In genomic region chr21:35461700-35462099, GRCh38 we compare ENCODE assay signal across 31 cellular contexts.
DNase-seq lines count a peak whose midpoint lies in the region; ATAC-seq, FAIRE-seq and TF ChIP-seq lines count a peak whose summit lies in the region.
"Had no signal": no experiment of that assay in that cellular context is flagged by ENCODE, and none has a peak within 500 bp of the region (broad histone marks: within the 10 kb centered on the region; RNA-seq: fewer than 3 reads in every experiment).

No MANE protein-coding gene starts in this region.

- FAIRE-seq in K562 (lab: Jason Lieb, UNC) = peak; percentile 67
- FAIRE-seq: GM12892, GM19239, HTR-8/SVneo had no signal

- CTCF ChIA-PET in IMR-90 (lab: Yijun Ruan, JAX) = no interaction called here
- CTCF ChIA-PET in K562 (lab: Yijun Ruan, JAX; ENCODE audit: low intra/inter-chr PET ratio) = no interaction called here
- CTCF ChIA-PET in activated CD4-positive, alpha-beta memory T cell treated with anti-CD3 and anti-CD28 coated beads for 36 hours (lab: Charles Lee) = no interaction called here

- H3K27ac Mint-ChIP-seq in activated CD4-positive, alpha-beta memory T cell treated with anti-CD3 and anti-CD28 coated beads for 36 hours = no peak overlapping the region
- H3K27ac Mint-ChIP-seq: CD14-positive monocyte; CD8-positive, alpha-beta memory T cell had no signal

- H2BK15ac ChIP-seq in IMR-90 (ENCODE audit: low read depth, low read length) = no peak overlapping the region

- H3K4me3 Mint-ChIP-seq in activated CD4-positive, alpha-beta memory T cell treated with anti-CD3 and anti-CD28 coated beads for 36 hours = no peak overlapping the region
- H3K4me3 Mint-ChIP-seq: CD14-positive monocyte; CD8-positive, alpha-beta memory T cell had no signal

- dilution Hi-C loops in IMR-90 (cut with HindIII; ENCODE audit: low sequenced_read_pairs, unreplicated experiment) = no loop called here

- TF ChIP-seq POLR2A in IMR-90 (IDR thresholded peaks at IDR 0.05; ENCODE audit: low read depth, low read length) (no peak), K562 (conservative IDR thresholded peaks at IDR 0.05) (no peak)

- no peaks in the 10 kb centered on the region for H3K9me1 ChIP-seq in IMR-90 (ENCODE audit: insufficient read depth, low read length)
- H3K9me1 ChIP-seq in K562 (ENCODE audit: control insufficient read depth, insufficient read depth, low read length) = no peaks in the 10 kb centered on the region

- peak overlapping the region; percentile 33 for H2AFZ ChIP-seq in DND-41 (ENCODE audit: low read depth, low read length)
- no peak overlapping the region for H2AFZ ChIP-seq in IMR-90 (replicated peaks; ENCODE audit: low read length, poor library complexity)
- H2AFZ ChIP-seq in K562 (ENCODE audit: low read depth, low read length) = peak overlapping the region; percentile 81
- peak overlapping the region; percentile 19 for H2AFZ ChIP-seq in smooth muscle cell (ENCODE audit: low read depth)

- H4K91ac ChIP-seq in IMR-90 (ENCODE audit: insufficient read depth, low read depth, low read length) = no peak overlapping the region

- WGBS in IMR-90 (ENCODE audit: extremely low coverage in 2 of 2, insufficient read length in 1 of 2), 2 experiments = no CpG with 5 or more reads among the region's 2 CpGs
- 13% methylated on average over 2 of the region's 2 CpGs for WGBS in K562 (ENCODE audit: insufficient coverage, low coverage, missing lambda C conversion rate)
- WGBS in smooth muscle cell (ENCODE audit: low lambda C conversion rate) = 97% methylated on average over 2 of the region's 2 CpGs

- H3K9me3 ChIP-seq in DND-41 (ENCODE audit: insufficient read depth, low read length, severe bottlenecking) (peaks cover 2% of the 10 kb centered on the region), IMR-90 (ENCODE audit: control insufficient read depth, insufficient read depth, low read length) (no peaks in the 10 kb centered on the region), K562 (replicated peaks; ENCODE audit: control insufficient read depth, insufficient read depth, low read depth, low read length) (no peaks in the 10 kb centered on the region), smooth muscle cell (replicated peaks; ENCODE audit: low read depth) (no peaks in the 10 kb centered on the region)
- H3K9me3 ChIP-seq: BE2C had no signal

- TF ChIP-seq EP300 in K562 (IDR thresholded peaks at IDR 0.05; ENCODE audit: low read length) = peak; percentile 40; the same call in 1 of the 2 replicates

- H2AK5ac ChIP-seq in IMR-90 (ENCODE audit: low read depth, low read length) = no peak overlapping the region

- H3K27ac ChIP-seq in DND-41 (ENCODE audit: low read length) (no peak overlapping the region), IMR-90 (ENCODE audit: insufficient read depth, low read length) (no peak overlapping the region), K562 (ENCODE audit: extremely low read depth, low read depth, low read length) (peak overlapping the region; percentile 48; the same call in 1 of the 3 replicates), smooth muscle cell (ENCODE audit: low read depth) (no peak overlapping the region)
- H3K27ac ChIP-seq: KMS-11, RWPE1 had no signal

- no peak overlapping the region for H4K5ac ChIP-seq in IMR-90 (ENCODE audit: low read depth, low read length)

- H3K56ac ChIP-seq in IMR-90 (ENCODE audit: extremely low read depth, insufficient read depth, low read length) = no peak overlapping the region

- no peak overlapping the region for H3K4ac ChIP-seq in IMR-90 (ENCODE audit: low read depth, low read length)

- no peak overlapping the region for H2AK9ac ChIP-seq in IMR-90 (replicated peaks; ENCODE audit: low read depth, low read length, poor library complexity)

- POLR2A ChIA-PET in IMR-90 (lab: Charles Lee; ENCODE audit: unreplicated experiment) = interaction anchor here (0.6 kb wide), 1 partner anchor 534 kb away, joined by 3 read pairs; no protein-coding TSS in a partner anchor
- POLR2A ChIA-PET in K562 (lab: Yijun Ruan, JAX) = interaction anchor here (1.1 kb wide), 1 partner anchor 20 kb away, joined by 3 read pairs; no protein-coding TSS in a partner anchor
- POLR2A ChIA-PET in activated CD4-positive, alpha-beta memory T cell treated with anti-CD3 and anti-CD28 coated beads for 36 hours (lab: Charles Lee) = no interaction called here

- in situ Hi-C loops in IMR-90 (cut with MboI; ENCODE audit: low sequenced_read_pairs) (no loop called here), K562 (cut with MboI) (no loop called here)

- no peak overlapping the region for H3K4me2 ChIP-seq in DND-41 (ENCODE audit: insufficient read depth, low read length)
- H3K4me2 ChIP-seq in IMR-90 (ENCODE audit: low read depth, low read length) = no peak overlapping the region
- peak overlapping the region; percentile 7; the same call in 1 of the 2 replicates for H3K4me2 ChIP-seq in K562 (ENCODE audit: insufficient read depth, low read length)
- no peak overlapping the region for H3K4me2 ChIP-seq in smooth muscle cell
- H3K4me2 ChIP-seq: KMS-11 had no signal

- H3K36me3 Mint-ChIP-seq in activated CD4-positive, alpha-beta memory T cell treated with anti-CD3 and anti-CD28 coated beads for 36 hours = no peaks in the 10 kb centered on the region
- H3K36me3 Mint-ChIP-seq: CD14-positive monocyte; CD8-positive, alpha-beta memory T cell had no signal

- no peaks in the 10 kb centered on the region for H4K20me1 ChIP-seq in DND-41 (ENCODE audit: insufficient read depth, low read length)
- H4K20me1 ChIP-seq in IMR-90 (ENCODE audit: insufficient read depth, low read length) = no peaks in the 10 kb centered on the region
- H4K20me1 ChIP-seq in K562 (replicated peaks; ENCODE audit: control insufficient read depth, insufficient read depth, low read length) = no peaks in the 10 kb centered on the region
- no peaks in the 10 kb centered on the region for H4K20me1 ChIP-seq in smooth muscle cell (ENCODE audit: low read depth)

- DNase-seq in DND-41 (no peak), IMR-90 (no peak), K562 (ENCODE audit: extremely low read depth in 1 of 4, low spot score in 3 of 4) (peak in 2 of 4 experiments; percentile 33 to 47), smooth muscle cell (lab: John Stamatoyannopoulos, UW; ENCODE audit: unreplicated experiment) (no peak), HK-2 (ENCODE audit: unreplicated experiment) (no peak)
- no peak for DNase-seq in activated CD4-positive, alpha-beta memory T cell treated with anti-CD3 and anti-CD28 coated beads for 36 hours
- DNase-seq: ACHN; BE2C; Calu3; CD8-positive, alpha-beta memory T cell; DMS79 treated with DMSO at 0.1 percent for 48 hours; H7; MM.1S; NCI-H1092 treated with DMSO at 0.1 percent for 48 hours; NCI-H1436; NCI-H187; NCI-H2107; NCI-H446 treated with DMSO at 0.1 percent for 48 hours; NCI-H526; NCI-H82; NK-92 treated with Interleukin-12 subunit alpha and Interleukin-12 subunit beta, amount 100 ng/mL, for 24 hours; SHP77; T-helper 1 cell had no signal

- no peaks in the 10 kb centered on the region for H3K36me3 ChIP-seq in DND-41 (ENCODE audit: insufficient read depth, low read length)
- H3K36me3 ChIP-seq in IMR-90 (ENCODE audit: control insufficient read depth, insufficient read depth, low read length) = no peaks in the 10 kb centered on the region
- H3K36me3 ChIP-seq in K562 (ENCODE audit: control insufficient read depth, insufficient read depth, low read length) = no peaks in the 10 kb centered on the region
- no peaks in the 10 kb centered on the region for H3K36me3 ChIP-seq in smooth muscle cell (ENCODE audit: low read depth)
- H3K36me3 ChIP-seq: BE2C had no signal

- H3K27me3 Mint-ChIP-seq in activated CD4-positive, alpha-beta memory T cell treated with anti-CD3 and anti-CD28 coated beads for 36 hours = no peaks in the 10 kb centered on the region

- ATAC-seq in DND-41 (ENCODE audit: insufficient read depth, low read depth) (no peak; the same call in 2 of the 3 replicates), IMR-90 (ENCODE audit: low read depth) (no peak), K562 (peak; percentile 71), GM21529 (IDR thresholded peaks at IDR 0.05; ENCODE audit: unreplicated experiment) (no peak)
- ATAC-seq: Panc1 had no signal

- no peak overlapping the region for H3K9ac ChIP-seq in DND-41 (ENCODE audit: low read depth, low read length)
- H3K9ac ChIP-seq in IMR-90 (ENCODE audit: low read depth, low read length) = no peak overlapping the region
- H3K9ac ChIP-seq in K562 (ENCODE audit: insufficient read depth in 1 of 2, low read depth in 2 of 2, low read length in 2 of 2) = no peak overlapping the region
- H3K9ac ChIP-seq in smooth muscle cell (ENCODE audit: low read depth) = no peak overlapping the region
- H3K9ac ChIP-seq: KMS-11 had no signal

- no peak overlapping the region for H2BK20ac ChIP-seq in IMR-90 (ENCODE audit: low read depth, low read length)

- peaks cover under 1% of the 10 kb centered on the region for H3K9me3 Mint-ChIP-seq in activated CD4-positive, alpha-beta memory T cell treated with anti-CD3 and anti-CD28 coated beads for 36 hours

- no peak overlapping the region for H2BK5ac ChIP-seq in IMR-90 (ENCODE audit: low read depth, low read length, poor library complexity, severe bottlenecking)

- no TSS peak for BruUV-seq in IMR-90 (replicated peaks; lab: Mats Ljungman, UMichigan)
- no TSS peak for BruUV-seq in K562 (replicated peaks; lab: Mats Ljungman, UMichigan)

- H3K4me1 ChIP-seq in DND-41 (ENCODE audit: insufficient read depth, low read length) (peaks cover 14% of the 10 kb centered on the region), IMR-90 (ENCODE audit: control insufficient read depth, insufficient read depth, low read length) (no peaks in the 10 kb centered on the region), K562 (replicated peaks in 1 of 2; ENCODE audit: control insufficient read depth in 2 of 2, insufficient read depth in 2 of 2, low read length in 2 of 2) (peaks cover 0 to 6% of the 10 kb centered on the region in 2 experiments; a peak in 2 of 5 replicates), smooth muscle cell (ENCODE audit: low read depth) (no peaks in the 10 kb centered on the region)
- H3K4me1 ChIP-seq: BE2C had no signal

- H3K79me2 ChIP-seq in DND-41 (ENCODE audit: insufficient read depth, low read length) = no peaks in the 10 kb centered on the region
- H3K79me2 ChIP-seq in K562 (ENCODE audit: control insufficient read depth, insufficient read depth, low read length) = no peaks in the 10 kb centered on the region
- H3K79me2 ChIP-seq in smooth muscle cell (ENCODE audit: low read depth) = no peaks in the 10 kb centered on the region

- intact Hi-C loops in IMR-90 (cut with micrococcal nuclease) = no loop called here
- intact Hi-C loops in K562 (cut with micrococcal nuclease) = loop anchor here (1.0 kb wide), 1 partner anchor 48 kb away; no protein-coding TSS in a partner anchor
- intact Hi-C loops in activated CD4-positive, alpha-beta memory T cell treated with anti-CD3 and anti-CD28 coated beads for 36 hours (cut with micrococcal nuclease) = no loop called here

- H3K14ac ChIP-seq in IMR-90 (replicated peaks; ENCODE audit: low read depth, low read length) = no peak overlapping the region

- no peak overlapping the region for H3K4me3 ChIP-seq in DND-41 (ENCODE audit: low read depth in 1 of 2, low read length in 2 of 2)
- H3K4me3 ChIP-seq in IMR-90 (ENCODE audit: insufficient read depth, low read depth, low read length) = no peak overlapping the region
- no peak overlapping the region for H3K4me3 ChIP-seq in K562
- no peak overlapping the region for H3K4me3 ChIP-seq in smooth muscle cell

- no peaks in the 10 kb centered on the region for H3K79me1 ChIP-seq in IMR-90 (ENCODE audit: low read depth in 1 of 2, low read length in 2 of 2)

- no peak overlapping the region for H2BK120ac ChIP-seq in IMR-90 (ENCODE audit: low read depth, low read length)

- H3K4me1 Mint-ChIP-seq in activated CD4-positive, alpha-beta memory T cell treated with anti-CD3 and anti-CD28 coated beads for 36 hours (ENCODE audit: low read depth) = no peaks in the 10 kb centered on the region
- H3K4me1 Mint-ChIP-seq: CD8-positive, alpha-beta memory T cell had no signal

- no peaks in the 10 kb centered on the region for H3F3A ChIP-seq in smooth muscle cell (ENCODE audit: low read depth)

- H3K23ac ChIP-seq in IMR-90 (ENCODE audit: low read depth, low read length) = no peak overlapping the region

- no peak for TF ChIP-seq CTCF in DND-41 (IDR thresholded peaks at IDR 0.05; ENCODE audit: borderline replicate concordance, extremely low read depth, low read length, poor library complexity, severe bottlenecking)
- TF ChIP-seq CTCF in IMR-90 (conservative IDR thresholded peaks at IDR 0.05; ENCODE audit: low read depth, low read length) = no peak
- TF ChIP-seq CTCF in K562 (IDR thresholded peaks at IDR 0.05 in 2 of 3, conservative IDR thresholded peaks at IDR 0.05 in 1 of 3; ENCODE audit: insufficient read depth in 2 of 3, low read depth in 1 of 3, low read length in 3 of 3) = no peak
- TF ChIP-seq CTCF in smooth muscle cell (IDR thresholded peaks at IDR 0.05; ENCODE audit: borderline replicate concordance, insufficient read depth, poor library complexity, severe bottlenecking) = no peak

- TF ChIP-seq RAD21 in IMR-90 (IDR thresholded peaks at IDR 0.05; ENCODE audit: low read length) (no peak), K562 (CRISPR knock-in tag; conservative IDR thresholded peaks at IDR 0.05 in 1 of 2, IDR thresholded peaks at IDR 0.05 in 1 of 2) (no peak)

- H3K18ac ChIP-seq in IMR-90 (ENCODE audit: low read depth, low read length) = no peak overlapping the region

- H3K27me3 ChIP-seq in DND-41 (ENCODE audit: insufficient read depth, low read length, poor library complexity) (no peaks in the 10 kb centered on the region), IMR-90 (ENCODE audit: control insufficient read depth, insufficient read depth, low read length) (no peaks in the 10 kb centered on the region), K562 (ENCODE audit: control insufficient read depth in 2 of 2, insufficient read depth in 2 of 2, low read length in 2 of 2) (no peaks in the 10 kb centered on the region), smooth muscle cell (ENCODE audit: low read depth) (no peaks in the 10 kb centered on the region)
- H3K27me3 ChIP-seq: BE2C had no signal

- H4K8ac ChIP-seq in IMR-90 (ENCODE audit: low read depth in 2 of 2, low read length in 2 of 2) = no peak overlapping the region
